ENCODE assay signal across 1 cellular context in genomic region chr11:47433991-47434786, GRCh38.
TF ChIP-seq lines count a peak whose summit lies in the region.

No MANE protein-coding gene starts in this region.

TF ChIP-seq in K562, 482 proteins besides CTCF, POLR2A, EP300 and RAD21:
- TF ChIP-seq ZNF609 (CRISPR knock-in tag; IDR thresholded peaks at IDR 0.05; ENCODE audit: borderline replicate concordance), result no peak
- no peak for TF ChIP-seq CBX3 (IDR thresholded peaks at IDR 0.05; ENCODE audit: borderline replicate concordance in 1 of 2, low read length in 2 of 2)
- TF ChIP-seq SP2 (IDR thresholded peaks at IDR 0.05; ENCODE audit: extremely low read depth, low read depth, low read length, poor library complexity, severe bottlenecking), result no peak
- no peak for TF ChIP-seq MBD2 (IDR thresholded peaks at IDR 0.05; ENCODE audit: borderline replicate concordance, low read depth)
TF ChIP-seq in K562: peak in this region for 0.
